Comparison of ENCODE assay signal across 1 cellular context in the genomic region with DNA sequence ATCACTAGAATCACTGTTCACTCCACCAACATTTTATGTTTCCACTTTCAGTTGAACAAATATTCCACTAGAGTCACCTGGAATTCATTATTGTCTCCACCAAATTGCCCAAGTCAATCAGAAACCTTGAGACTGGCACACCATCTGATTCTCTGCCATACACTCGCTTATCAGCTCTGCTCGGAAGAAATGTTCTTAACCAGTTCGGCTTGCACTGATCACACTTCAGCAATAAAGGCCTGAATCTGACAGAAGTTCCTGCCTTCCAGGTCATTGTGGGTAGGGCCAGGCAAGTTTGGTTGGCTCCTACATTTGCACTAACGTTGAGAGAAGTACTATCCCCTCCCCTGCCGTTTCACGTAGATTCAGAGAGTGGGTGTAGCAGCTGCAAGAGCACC.
TF ChIP-seq lines count a peak whose summit lies in the region.

No MANE protein-coding gene starts in this region.

TF ChIP-seq in K562, 482 proteins besides CTCF, POLR2A, EP300 and RAD21 (continued from another document and continues in another):
- TF ChIP-seq, protein P1, sequence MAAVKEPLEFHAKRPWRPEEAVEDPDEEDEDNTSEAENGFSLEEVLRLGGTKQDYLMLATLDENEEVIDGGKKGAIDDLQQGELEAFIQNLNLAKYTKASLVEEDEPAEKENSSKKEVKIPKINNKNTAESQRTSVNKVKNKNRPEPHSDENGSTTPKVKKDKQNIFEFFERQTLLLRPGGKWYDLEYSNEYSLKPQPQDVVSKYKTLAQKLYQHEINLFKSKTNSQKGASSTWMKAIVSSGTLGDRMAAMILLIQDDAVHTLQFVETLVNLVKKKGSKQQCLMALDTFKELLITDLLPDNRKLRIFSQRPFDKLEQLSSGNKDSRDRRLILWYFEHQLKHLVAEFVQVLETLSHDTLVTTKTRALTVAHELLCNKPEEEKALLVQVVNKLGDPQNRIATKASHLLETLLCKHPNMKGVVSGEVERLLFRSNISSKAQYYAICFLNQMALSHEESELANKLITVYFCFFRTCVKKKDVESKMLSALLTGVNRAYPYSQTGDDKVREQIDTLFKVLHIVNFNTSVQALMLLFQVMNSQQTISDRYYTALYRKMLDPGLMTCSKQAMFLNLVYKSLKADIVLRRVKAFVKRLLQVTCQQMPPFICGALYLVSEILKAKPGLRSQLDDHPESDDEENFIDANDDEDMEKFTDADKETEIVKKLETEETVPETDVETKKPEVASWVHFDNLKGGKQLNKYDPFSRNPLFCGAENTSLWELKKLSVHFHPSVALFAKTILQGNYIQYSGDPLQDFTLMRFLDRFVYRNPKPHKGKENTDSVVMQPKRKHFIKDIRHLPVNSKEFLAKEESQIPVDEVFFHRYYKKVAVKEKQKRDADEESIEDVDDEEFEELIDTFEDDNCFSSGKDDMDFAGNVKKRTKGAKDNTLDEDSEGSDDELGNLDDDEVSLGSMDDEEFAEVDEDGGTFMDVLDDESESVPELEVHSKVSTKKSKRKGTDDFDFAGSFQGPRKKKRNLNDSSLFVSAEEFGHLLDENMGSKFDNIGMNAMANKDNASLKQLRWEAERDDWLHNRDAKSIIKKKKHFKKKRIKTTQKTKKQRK (IDR thresholded peaks at IDR 0.05; ENCODE audit: borderline replicate concordance, low read depth, low read length), result no peak
- TF ChIP-seq, protein P2, sequence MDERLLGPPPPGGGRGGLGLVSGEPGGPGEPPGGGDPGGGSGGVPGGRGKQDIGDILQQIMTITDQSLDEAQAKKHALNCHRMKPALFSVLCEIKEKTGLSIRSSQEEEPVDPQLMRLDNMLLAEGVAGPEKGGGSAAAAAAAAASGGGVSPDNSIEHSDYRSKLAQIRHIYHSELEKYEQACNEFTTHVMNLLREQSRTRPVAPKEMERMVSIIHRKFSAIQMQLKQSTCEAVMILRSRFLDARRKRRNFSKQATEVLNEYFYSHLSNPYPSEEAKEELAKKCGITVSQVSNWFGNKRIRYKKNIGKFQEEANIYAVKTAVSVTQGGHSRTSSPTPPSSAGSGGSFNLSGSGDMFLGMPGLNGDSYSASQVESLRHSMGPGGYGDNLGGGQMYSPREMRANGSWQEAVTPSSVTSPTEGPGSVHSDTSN (CRISPR knock-in tag; IDR thresholded peaks at IDR 0.05; ENCODE audit: low read depth), result no peak
- TF ChIP-seq, protein P2 (tag; conservative IDR thresholded peaks at IDR 0.05; ENCODE audit: low read depth), result no peak
- no peak for TF ChIP-seq CBX1 (IDR thresholded peaks at IDR 0.05; ENCODE audit: low read depth)
- TF ChIP-seq FOXK1 (CRISPR knock-in tag; IDR thresholded peaks at IDR 0.05; ENCODE audit: borderline replicate concordance), result no peak
- TF ChIP-seq CBX8 (IDR thresholded peaks at IDR 0.05; ENCODE audit: borderline replicate concordance, extremely low read depth, low read depth, low read length, poor library complexity, severe bottlenecking), result no peak
- no peak for TF ChIP-seq LARP7 (IDR thresholded peaks at IDR 0.05)
- TF ChIP-seq, protein P3, sequence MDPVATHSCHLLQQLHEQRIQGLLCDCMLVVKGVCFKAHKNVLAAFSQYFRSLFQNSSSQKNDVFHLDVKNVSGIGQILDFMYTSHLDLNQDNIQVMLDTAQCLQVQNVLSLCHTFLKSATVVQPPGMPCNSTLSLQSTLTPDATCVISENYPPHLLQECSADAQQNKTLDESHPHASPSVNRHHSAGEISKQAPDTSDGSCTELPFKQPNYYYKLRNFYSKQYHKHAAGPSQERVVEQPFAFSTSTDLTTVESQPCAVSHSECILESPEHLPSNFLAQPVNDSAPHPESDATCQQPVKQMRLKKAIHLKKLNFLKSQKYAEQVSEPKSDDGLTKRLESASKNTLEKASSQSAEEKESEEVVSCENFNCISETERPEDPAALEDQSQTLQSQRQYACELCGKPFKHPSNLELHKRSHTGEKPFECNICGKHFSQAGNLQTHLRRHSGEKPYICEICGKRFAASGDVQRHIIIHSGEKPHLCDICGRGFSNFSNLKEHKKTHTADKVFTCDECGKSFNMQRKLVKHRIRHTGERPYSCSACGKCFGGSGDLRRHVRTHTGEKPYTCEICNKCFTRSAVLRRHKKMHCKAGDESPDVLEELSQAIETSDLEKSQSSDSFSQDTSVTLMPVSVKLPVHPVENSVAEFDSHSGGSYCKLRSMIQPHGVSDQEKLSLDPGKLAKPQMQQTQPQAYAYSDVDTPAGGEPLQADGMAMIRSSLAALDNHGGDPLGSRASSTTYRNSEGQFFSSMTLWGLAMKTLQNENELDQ (CRISPR knock-in tag; IDR thresholded peaks at IDR 0.05; ENCODE audit: borderline replicate concordance), result no peak
- TF ChIP-seq, protein P4, sequence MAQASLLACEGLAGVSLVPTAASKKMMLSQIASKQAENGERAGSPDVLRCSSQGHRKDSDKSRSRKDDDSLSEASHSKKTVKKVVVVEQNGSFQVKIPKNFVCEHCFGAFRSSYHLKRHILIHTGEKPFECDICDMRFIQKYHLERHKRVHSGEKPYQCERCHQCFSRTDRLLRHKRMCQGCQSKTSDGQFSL (CRISPR knock-in tag; IDR thresholded peaks at IDR 0.05), result no peak
- TF ChIP-seq, protein P4 (tag; IDR thresholded peaks at IDR 0.05), result no peak
- TF ChIP-seq, protein P5, sequence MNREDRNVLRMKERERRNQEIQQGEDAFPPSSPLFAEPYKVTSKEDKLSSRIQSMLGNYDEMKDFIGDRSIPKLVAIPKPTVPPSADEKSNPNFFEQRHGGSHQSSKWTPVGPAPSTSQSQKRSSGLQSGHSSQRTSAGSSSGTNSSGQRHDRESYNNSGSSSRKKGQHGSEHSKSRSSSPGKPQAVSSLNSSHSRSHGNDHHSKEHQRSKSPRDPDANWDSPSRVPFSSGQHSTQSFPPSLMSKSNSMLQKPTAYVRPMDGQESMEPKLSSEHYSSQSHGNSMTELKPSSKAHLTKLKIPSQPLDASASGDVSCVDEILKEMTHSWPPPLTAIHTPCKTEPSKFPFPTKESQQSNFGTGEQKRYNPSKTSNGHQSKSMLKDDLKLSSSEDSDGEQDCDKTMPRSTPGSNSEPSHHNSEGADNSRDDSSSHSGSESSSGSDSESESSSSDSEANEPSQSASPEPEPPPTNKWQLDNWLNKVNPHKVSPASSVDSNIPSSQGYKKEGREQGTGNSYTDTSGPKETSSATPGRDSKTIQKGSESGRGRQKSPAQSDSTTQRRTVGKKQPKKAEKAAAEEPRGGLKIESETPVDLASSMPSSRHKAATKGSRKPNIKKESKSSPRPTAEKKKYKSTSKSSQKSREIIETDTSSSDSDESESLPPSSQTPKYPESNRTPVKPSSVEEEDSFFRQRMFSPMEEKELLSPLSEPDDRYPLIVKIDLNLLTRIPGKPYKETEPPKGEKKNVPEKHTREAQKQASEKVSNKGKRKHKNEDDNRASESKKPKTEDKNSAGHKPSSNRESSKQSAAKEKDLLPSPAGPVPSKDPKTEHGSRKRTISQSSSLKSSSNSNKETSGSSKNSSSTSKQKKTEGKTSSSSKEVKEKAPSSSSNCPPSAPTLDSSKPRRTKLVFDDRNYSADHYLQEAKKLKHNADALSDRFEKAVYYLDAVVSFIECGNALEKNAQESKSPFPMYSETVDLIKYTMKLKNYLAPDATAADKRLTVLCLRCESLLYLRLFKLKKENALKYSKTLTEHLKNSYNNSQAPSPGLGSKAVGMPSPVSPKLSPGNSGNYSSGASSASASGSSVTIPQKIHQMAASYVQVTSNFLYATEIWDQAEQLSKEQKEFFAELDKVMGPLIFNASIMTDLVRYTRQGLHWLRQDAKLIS (CRISPR knock-in tag; IDR thresholded peaks at IDR 0.05), result peak; percentile 59; the same call in 1 of the 2 replicates
- no peak for TF ChIP-seq HDAC1 (IDR thresholded peaks at IDR 0.05)
- no peak for TF ChIP-seq CBFB (CRISPR knock-in tag; IDR thresholded peaks at IDR 0.05)
- TF ChIP-seq HSF4 (CRISPR knock-in tag; IDR thresholded peaks at IDR 0.05; ENCODE audit: borderline replicate concordance), result no peak
- TF ChIP-seq ZNF431 (CRISPR knock-in tag; IDR thresholded peaks at IDR 0.05), result no peak
- TF ChIP-seq, protein P6, sequence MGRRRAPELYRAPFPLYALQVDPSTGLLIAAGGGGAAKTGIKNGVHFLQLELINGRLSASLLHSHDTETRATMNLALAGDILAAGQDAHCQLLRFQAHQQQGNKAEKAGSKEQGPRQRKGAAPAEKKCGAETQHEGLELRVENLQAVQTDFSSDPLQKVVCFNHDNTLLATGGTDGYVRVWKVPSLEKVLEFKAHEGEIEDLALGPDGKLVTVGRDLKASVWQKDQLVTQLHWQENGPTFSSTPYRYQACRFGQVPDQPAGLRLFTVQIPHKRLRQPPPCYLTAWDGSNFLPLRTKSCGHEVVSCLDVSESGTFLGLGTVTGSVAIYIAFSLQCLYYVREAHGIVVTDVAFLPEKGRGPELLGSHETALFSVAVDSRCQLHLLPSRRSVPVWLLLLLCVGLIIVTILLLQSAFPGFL (CRISPR knock-in tag; IDR thresholded peaks at IDR 0.05), result 0 out of 2 replicates have a peak, but pooled peaks have one; percentile 70
- 0 out of 2 replicates have a peak, but pooled peaks have one; percentile 15 for TF ChIP-seq MECOM (CRISPR knock-in tag; IDR thresholded peaks at IDR 0.05)
- no peak for TF ChIP-seq ZNF77 (CRISPR knock-in tag; IDR thresholded peaks at IDR 0.05)
- TF ChIP-seq ZNF699 (CRISPR knock-in tag; IDR thresholded peaks at IDR 0.05; ENCODE audit: insufficient replicate concordance), result no peak
- no peak for TF ChIP-seq HNRNPLL (IDR thresholded peaks at IDR 0.05; ENCODE audit: low read depth, low read length, poor library complexity, severe bottlenecking)
- TF ChIP-seq, protein P7, sequence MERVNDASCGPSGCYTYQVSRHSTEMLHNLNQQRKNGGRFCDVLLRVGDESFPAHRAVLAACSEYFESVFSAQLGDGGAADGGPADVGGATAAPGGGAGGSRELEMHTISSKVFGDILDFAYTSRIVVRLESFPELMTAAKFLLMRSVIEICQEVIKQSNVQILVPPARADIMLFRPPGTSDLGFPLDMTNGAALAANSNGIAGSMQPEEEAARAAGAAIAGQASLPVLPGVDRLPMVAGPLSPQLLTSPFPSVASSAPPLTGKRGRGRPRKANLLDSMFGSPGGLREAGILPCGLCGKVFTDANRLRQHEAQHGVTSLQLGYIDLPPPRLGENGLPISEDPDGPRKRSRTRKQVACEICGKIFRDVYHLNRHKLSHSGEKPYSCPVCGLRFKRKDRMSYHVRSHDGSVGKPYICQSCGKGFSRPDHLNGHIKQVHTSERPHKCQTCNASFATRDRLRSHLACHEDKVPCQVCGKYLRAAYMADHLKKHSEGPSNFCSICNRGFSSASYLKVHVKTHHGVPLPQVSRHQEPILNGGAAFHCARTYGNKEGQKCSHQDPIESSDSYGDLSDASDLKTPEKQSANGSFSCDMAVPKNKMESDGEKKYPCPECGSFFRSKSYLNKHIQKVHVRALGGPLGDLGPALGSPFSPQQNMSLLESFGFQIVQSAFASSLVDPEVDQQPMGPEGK (CRISPR knock-in tag; IDR thresholded peaks at IDR 0.05; ENCODE audit: borderline replicate concordance), result no peak
- TF ChIP-seq, protein P8, sequence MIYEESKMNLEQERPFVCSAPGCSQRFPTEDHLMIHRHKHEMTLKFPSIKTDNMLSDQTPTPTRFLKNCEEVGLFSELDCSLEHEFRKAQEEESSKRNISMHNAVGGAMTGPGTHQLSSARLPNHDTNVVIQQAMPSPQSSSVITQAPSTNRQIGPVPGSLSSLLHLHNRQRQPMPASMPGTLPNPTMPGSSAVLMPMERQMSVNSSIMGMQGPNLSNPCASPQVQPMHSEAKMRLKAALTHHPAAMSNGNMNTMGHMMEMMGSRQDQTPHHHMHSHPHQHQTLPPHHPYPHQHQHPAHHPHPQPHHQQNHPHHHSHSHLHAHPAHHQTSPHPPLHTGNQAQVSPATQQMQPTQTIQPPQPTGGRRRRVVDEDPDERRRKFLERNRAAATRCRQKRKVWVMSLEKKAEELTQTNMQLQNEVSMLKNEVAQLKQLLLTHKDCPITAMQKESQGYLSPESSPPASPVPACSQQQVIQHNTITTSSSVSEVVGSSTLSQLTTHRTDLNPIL (CRISPR knock-in tag; IDR thresholded peaks at IDR 0.05), result no peak
- no peak for TF ChIP-seq IFI16 (CRISPR knock-in tag; IDR thresholded peaks at IDR 0.05)
- no peak for TF ChIP-seq FOXA1 (IDR thresholded peaks at IDR 0.05; ENCODE audit: borderline replicate concordance)
- TF ChIP-seq, protein P9, sequence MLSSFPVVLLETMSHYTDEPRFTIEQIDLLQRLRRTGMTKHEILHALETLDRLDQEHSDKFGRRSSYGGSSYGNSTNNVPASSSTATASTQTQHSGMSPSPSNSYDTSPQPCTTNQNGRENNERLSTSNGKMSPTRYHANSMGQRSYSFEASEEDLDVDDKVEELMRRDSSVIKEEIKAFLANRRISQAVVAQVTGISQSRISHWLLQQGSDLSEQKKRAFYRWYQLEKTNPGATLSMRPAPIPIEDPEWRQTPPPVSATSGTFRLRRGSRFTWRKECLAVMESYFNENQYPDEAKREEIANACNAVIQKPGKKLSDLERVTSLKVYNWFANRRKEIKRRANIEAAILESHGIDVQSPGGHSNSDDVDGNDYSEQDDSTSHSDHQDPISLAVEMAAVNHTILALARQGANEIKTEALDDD (IDR thresholded peaks at IDR 0.05), result 0 out of 2 replicates have a peak, but pooled peaks have one; percentile 11
- no peak for TF ChIP-seq ZNF232 (CRISPR knock-in tag; IDR thresholded peaks at IDR 0.05)
- TF ChIP-seq KAT8 (IDR thresholded peaks at IDR 0.05; ENCODE audit: low read depth), result no peak
- TF ChIP-seq CREB1 (IDR thresholded peaks at IDR 0.05), result no peak
- TF ChIP-seq CREB1 (CRISPR knock-in tag; IDR thresholded peaks at IDR 0.05), result 0 out of 2 replicates have a peak, but pooled peaks have one; percentile 26
- no peak for TF ChIP-seq ZZZ3 (IDR thresholded peaks at IDR 0.05)
- no peak for TF ChIP-seq TAF7 (tag; IDR thresholded peaks at IDR 0.05)
- no peak for TF ChIP-seq WHSC1 (IDR thresholded peaks at IDR 0.05; ENCODE audit: low read length)
